In the genomic region with DNA sequence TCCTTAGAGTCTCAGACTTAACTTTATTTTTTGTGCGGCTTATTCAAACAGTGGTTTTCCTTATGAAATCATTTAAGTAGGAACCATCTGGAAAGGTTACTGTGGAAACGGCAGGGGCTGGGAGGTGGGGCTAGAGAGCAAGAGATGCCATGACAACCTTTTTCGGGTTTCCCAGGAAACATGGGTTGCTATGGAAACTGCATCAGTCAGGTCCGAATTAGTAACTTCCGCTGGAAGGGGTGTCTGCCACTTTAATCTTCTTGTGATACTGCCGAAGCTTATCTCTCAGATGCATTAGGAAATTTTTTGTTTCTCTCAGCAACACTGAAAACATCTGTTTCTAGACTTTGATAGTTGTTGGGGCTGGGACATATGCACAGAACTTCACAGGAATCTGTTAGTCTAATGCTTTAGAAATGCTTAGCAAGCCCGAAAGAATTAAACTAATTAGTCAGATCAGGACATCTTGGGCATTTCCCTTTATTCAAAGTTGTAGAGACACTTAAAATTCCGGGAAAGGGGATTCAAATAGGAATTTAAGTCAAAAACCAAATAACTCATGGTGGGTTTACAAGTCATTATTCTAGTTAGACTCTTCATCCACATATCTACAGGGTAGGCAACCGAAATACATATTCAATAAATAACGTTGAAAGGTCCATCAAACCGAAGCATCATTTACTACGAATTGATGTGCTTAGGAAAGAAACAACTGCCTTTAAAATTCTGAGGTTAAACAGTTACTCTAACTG, we compare ENCODE assay signal across 8 cellular contexts.
DNase-seq lines count a peak whose midpoint lies in the region; ATAC-seq lines count a peak whose summit lies in the region.

No MANE protein-coding gene starts in this region.

- DNase-seq in COR-L47 (lab: John Stamatoyannopoulos, UW) (peak; percentile 67), NCI-H1105 treated with DMSO at 0.1 percent for 48 hours (lab: John Stamatoyannopoulos, UW) (peak; percentile 74), hepatic stellate cell (ENCODE audit: low spot score) (peak; percentile 54), OCI-M2 (lab: John Stamatoyannopoulos, UW; ENCODE audit: unreplicated experiment) (no peak)
- DNase-seq in activated CD8-positive, alpha-beta memory T cell treated with anti-CD3 and anti-CD28 coated beads, Interleukin-2, amount 50 U/mL, for 24 hours (ENCODE audit: extremely low read depth): peak; percentile 64
- DNase-seq in stimulated activated CD8-positive, alpha-beta memory T cell treated with anti-CD3 and anti-CD28 coated beads, Interleukin-12 subunit alpha, Interleukin-12 subunit beta, amount 100 ng/mL, for 4 hours (ENCODE audit: low read depth): peak; percentile 43

- ATAC-seq in GM19328 (IDR thresholded peaks at IDR 0.05; ENCODE audit: unreplicated experiment): no peak
- no peak for ATAC-seq in HG02970 (IDR thresholded peaks at IDR 0.05; ENCODE audit: low FRiP score, unreplicated experiment)
